Comparison of ENCODE assay signal across 8 cellular contexts in the genomic region with DNA sequence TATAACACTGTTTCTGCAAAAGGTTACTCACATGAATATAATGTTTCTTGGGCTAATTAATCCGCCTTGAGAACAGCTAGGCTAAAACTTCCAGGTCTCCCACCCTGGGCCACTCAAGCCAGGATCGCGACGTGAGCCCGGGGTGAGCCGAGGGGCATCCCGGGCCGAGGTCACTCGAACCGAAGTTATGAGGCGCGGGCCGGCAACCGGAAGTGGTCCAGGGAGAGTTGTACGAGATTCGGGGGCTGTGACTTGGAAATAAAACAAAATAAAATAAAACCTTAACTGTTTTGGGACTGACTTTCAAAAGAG. TPM values are rescaled to one million over a fixed set of nuclear protein-coding genes. Genes with fewer than 3 reads are reported as not detected.
DNase-seq lines count a peak whose midpoint lies in the region; ATAC-seq and TF ChIP-seq lines count a peak whose summit lies in the region.

No MANE protein-coding gene starts in this region.

- H3K27me3 ChIP-seq in AG04450 (ENCODE audit: control insufficient read depth, insufficient read depth, low read length): no peaks in the 10 kb centered on the region
- H3K27me3 ChIP-seq in liver (ENCODE audit: control insufficient read depth in 4 of 4, insufficient read depth in 4 of 4, low read length in 3 of 4): no peaks in the 10 kb centered on the region
- no peaks in the 10 kb centered on the region for H3K27me3 ChIP-seq in transverse colon

- H3K27ac ChIP-seq in AG04450 (ENCODE audit: low read depth, low read length) (peak overlapping the region; percentile 75), liver (ENCODE audit: low read depth in 1 of 2, low read length in 2 of 2) (peak overlapping the region; percentile 55 to 84), transverse colon (peak overlapping the region; percentile 85 to 91 (median 89))

- peaks cover 0 to 2% (median 0%) of the 10 kb centered on the region in 4 donors for H3K36me3 ChIP-seq in liver (ENCODE audit: control insufficient read depth in 4 of 4, insufficient read depth in 3 of 4, low read depth in 1 of 4, low read length in 3 of 4)
- no peaks in the 10 kb centered on the region for H3K36me3 ChIP-seq in transverse colon

- no peaks in the 10 kb centered on the region; the same call in 1 of the 2 replicates for H3K9me3 ChIP-seq in AG04450 (ENCODE audit: control insufficient read depth, insufficient read depth, low read length)
- H3K9me3 ChIP-seq in liver (ENCODE audit: control insufficient read depth in 4 of 4, low read length in 3 of 4): no peaks in the 10 kb centered on the region
- H3K9me3 ChIP-seq in transverse colon: no peaks in the 10 kb centered on the region

- ATAC-seq in GM19452 (IDR thresholded peaks at IDR 0.05; ENCODE audit: unreplicated experiment) (peak; percentile 10), HG03460 (IDR thresholded peaks at IDR 0.05; ENCODE audit: unreplicated experiment) (peak; percentile 24)

- no peak for TF ChIP-seq POLR2A in transverse colon (IDR thresholded peaks at IDR 0.05)

- CTCF ChIA-PET in AG04450 (lab: Charles Lee): interaction anchor here (0.7 to 1.5 kb wide), 3 partner anchors 14 to 91 kb away, joined by 3 to 6 read pairs (median 3); no protein-coding TSS in a partner anchor

- H3K4me1 ChIP-seq in liver (ENCODE audit: control insufficient read depth in 4 of 4, insufficient read depth in 4 of 4, low read length in 3 of 4) (peaks cover 3 to 7% (median 4%) of the 10 kb centered on the region in 4 donors), transverse colon (peaks cover 0 to 30% (median 4%) of the 10 kb centered on the region in 4 donors)

- in situ Hi-C loops in astrocyte of the cerebellum (cut with HindIII; ENCODE audit: low sequenced_read_pairs): no loop called here
- in situ Hi-C loops in transverse colon (cut with MboI; ENCODE audit: low pct_ligation_motif_present in 1 of 4, low pct_unique_long_range_greater_than_20kb in 1 of 4, low sequenced_read_pairs in 3 of 4): no loop called here

- no peak for TF ChIP-seq EP300 in transverse colon (IDR thresholded peaks at IDR 0.05; ENCODE audit: low read depth)

- DNase-seq in AG04450 (ENCODE audit: low read depth, low spot score) (no peak), astrocyte of the cerebellum (ENCODE audit: low read depth) (no peak), transverse colon (no peak), NCI-H1092 (lab: John Stamatoyannopoulos, UW) (no peak), NCI-H187 treated with DMSO at 0.1 percent for 48 hours (lab: John Stamatoyannopoulos, UW) (no peak)

- intact Hi-C loops in transverse colon (cut with DNase I; ENCODE audit: low total_unique reads): no loop called here

- peak overlapping the region in 1 of 2 donors; percentile 93 for H3K9ac ChIP-seq in liver (ENCODE audit: low read depth in 1 of 2, low read length in 2 of 2)

- no peak for TF ChIP-seq RAD21 in liver (IDR thresholded peaks at IDR 0.05)

- TF ChIP-seq CTCF in AG04450 (IDR thresholded peaks at IDR 0.05; ENCODE audit: low read depth, low read length): no peak
- TF ChIP-seq CTCF in astrocyte of the cerebellum (IDR thresholded peaks at IDR 0.05; ENCODE audit: low read depth, low read length, missing control alignments): no peak
- TF ChIP-seq CTCF in liver (IDR thresholded peaks at IDR 0.05; ENCODE audit: low read depth, low read length, missing input control): no peak
- TF ChIP-seq CTCF in transverse colon (IDR thresholded peaks at IDR 0.05): no peak

- POLR2A ChIA-PET in AG04450 (lab: Yijun Ruan, JAX): no interaction called here

- 0% methylated on average over 16 of the region's 16 CpGs for WGBS in liver
- WGBS in transverse colon (ENCODE audit: low coverage in 1 of 2), 2 donors: 45% methylated on average over 16 of the region's 16 CpGs; no CpG with 5 or more reads in 1 of the 2 donors

- H3K4me3 ChIP-seq in AG04450 (ENCODE audit: low read depth, low read length) (peak overlapping the region; percentile 62), astrocyte of the cerebellum (ENCODE audit: low read depth, low read length) (peak overlapping the region; percentile 56), liver (ENCODE audit: low read depth in 1 of 3, low read length in 3 of 3) (peak overlapping the region; percentile 9 to 75 (median 60)), transverse colon (peak overlapping the region; percentile 39 to 61 (median 50))

TF ChIP-seq in liver, 16 proteins besides CTCF, POLR2A, EP300 and RAD21:
- TF ChIP-seq NR2F2 (IDR thresholded peaks at IDR 0.05) (no peak), RXRA (IDR thresholded peaks at IDR 0.05) (peak in 1 of 2 donors; percentile 17)

RNA-seq across cellular contexts. Expression of gene CMC4, which starts 0.3 kb away (rescaled TPM):
- polyA plus RNA-seq in AG04450 (2011; rRNA removed) (9.9 and 10.1 TPM in 2 replicates), liver (10 to 100 TPM; 15.9 to 17.3 TPM)
- 1.2 and 2.0 TPM in 2 replicates for polyA minus RNA-seq in AG04450 (2011; rRNA and poly(A)+ RNA removed)
- total RNA-seq in liver (1 to 10 TPM; 4.2 to 4.9 TPM), transverse colon (10 to 100 TPM in 1 of 4 donors, 1 to 10 TPM in 2, not detected in 1; 1.4 to 11.7 (median 9.1) TPM)

RNA-seq across cellular contexts. Expression of gene MTCP1, which starts 0.3 kb away (rescaled TPM):
- polyA plus RNA-seq in AG04450 (2011; rRNA removed): 10.5 and 17.4 TPM in 2 replicates
- 1.9 and 3.2 TPM in 2 replicates for polyA minus RNA-seq in AG04450 (2011; rRNA and poly(A)+ RNA removed)
- total RNA-seq in liver: 1 to 10 TPM; 2.2 to 2.8 TPM
- polyA plus RNA-seq in liver: 1 to 10 TPM; 7.7 to 10.0 TPM
- total RNA-seq in transverse colon: 10 to 100 TPM in 1 of 4 donors, 1 to 10 TPM in 3; 1.6 to 12.9 (median 7.1) TPM

RNA-seq across cellular contexts. Expression of gene BRCC3, which starts 0.7 kb away (rescaled TPM):
- polyA plus RNA-seq in AG04450 (2011; rRNA removed) (18.7 and 23.0 TPM in 2 replicates), liver (10 to 100 TPM in 1 of 2 donors, 1 to 10 TPM in 1; 9.3 to 12.2 TPM)
- 19.6 and 20.1 TPM in 2 replicates for polyA minus RNA-seq in AG04450 (2011; rRNA and poly(A)+ RNA removed)
- total RNA-seq in liver (10 to 100 TPM in 1 of 2 donors, 1 to 10 TPM in 1; 7.8 to 10.9 TPM), transverse colon (10 to 100 TPM; 17.3 to 34.2 (median 19.1) TPM)

RNA-seq across cellular contexts. Expression of gene FUNDC2, which starts 44.0 kb away (rescaled TPM):
- polyA plus RNA-seq in AG04450 (2011; rRNA removed) (83.9 and 93.0 TPM in 2 replicates), liver (10 to 100 TPM; 58.3 to 79.8 TPM)
- 16.6 and 18.2 TPM in 2 replicates for polyA minus RNA-seq in AG04450 (2011; rRNA and poly(A)+ RNA removed)
- total RNA-seq in liver (10 to 100 TPM; 19.4 to 23.3 TPM), transverse colon (10 to 100 TPM in 3 of 4 donors, 1 to 10 TPM in 1; 7.8 to 42.9 (median 32.9) TPM)

RNA-seq across cellular contexts. Expression of gene F8, which starts 48.1 kb away (rescaled TPM):
- polyA plus RNA-seq in AG04450 (2011; rRNA removed) (1.4 and 1.8 TPM in 2 replicates), liver (10 to 100 TPM; 11.1 to 16.5 TPM)
- 0.92 and 1.5 TPM in 2 replicates for polyA minus RNA-seq in AG04450 (2011; rRNA and poly(A)+ RNA removed)
- total RNA-seq in liver (10 to 100 TPM in 1 of 2 donors, 1 to 10 TPM in 1; 8.0 to 22.3 TPM), transverse colon (1 to 10 TPM; 1.2 to 4.5 (median 4.0) TPM)
